In genomic region chr20:54306985-54307710, GRCh38 we compare ENCODE assay signal across 20 cellular contexts.
DNase-seq lines count a peak whose midpoint lies in the region; ATAC-seq, FAIRE-seq and TF ChIP-seq lines count a peak whose summit lies in the region.
"Had no signal": no experiment of that assay in that cellular context is flagged by ENCODE, and none has a peak within 500 bp of the region (broad histone marks: within the 10 kb centered on the region; RNA-seq: fewer than 3 reads in every experiment).

No MANE protein-coding gene starts in this region.

- H2BK15ac ChIP-seq in neuronal stem cell (ENCODE audit: low read length), result peak overlapping the region; percentile 46

- no peak overlapping the region for H3K27ac ChIP-seq in HepG2 (ENCODE audit: extremely low read length, insufficient read depth, low read length)
- H3K27ac ChIP-seq in right lobe of liver, result no peak overlapping the region
- H3K27ac ChIP-seq in neuronal stem cell (replicated peaks; ENCODE audit: low read length), result no peak overlapping the region

- no TSS peak for BruUV-seq in HepG2 (replicated peaks; lab: Mats Ljungman, UMichigan)

- H3K9me3 ChIP-seq in HepG2 (ENCODE audit: low read length), result no peaks in the 10 kb centered on the region
- H3K9me3 ChIP-seq in right lobe of liver, result no peaks in the 10 kb centered on the region
- no peaks in the 10 kb centered on the region for H3K9me3 ChIP-seq in neuronal stem cell (replicated peaks in 1 of 2; ENCODE audit: control insufficient read depth in 2 of 2, insufficient read depth in 1 of 2, low read depth in 1 of 2, low read length in 2 of 2)

- H2BK12ac ChIP-seq in neuronal stem cell (ENCODE audit: low read length), result no peak overlapping the region

- TF ChIP-seq EP300 in HepG2 (IDR thresholded peaks at IDR 0.05; ENCODE audit: low read depth in 2 of 2, low read length in 2 of 2), result no peak
- TF ChIP-seq EP300 in HepG2 (CRISPR knock-in tag; IDR thresholded peaks at IDR 0.05; ENCODE audit: borderline replicate concordance), result no peak

- H4K20me1 ChIP-seq in HepG2 (ENCODE audit: insufficient read depth, low read length), result no peaks in the 10 kb centered on the region

- H3K36me3 ChIP-seq in HepG2 (replicated peaks in 1 of 2; ENCODE audit: control insufficient read depth in 1 of 2, insufficient read depth in 2 of 2, low read length in 2 of 2) (no peaks in the 10 kb centered on the region), right lobe of liver (no peaks in the 10 kb centered on the region), neuronal stem cell (replicated peaks in 1 of 2; ENCODE audit: control insufficient read depth in 2 of 2, insufficient read depth in 2 of 2, low read length in 2 of 2) (no peaks in the 10 kb centered on the region)

- no peak overlapping the region for H3K4ac ChIP-seq in neuronal stem cell (ENCODE audit: low read length)

- H2AFZ ChIP-seq in HepG2 (ENCODE audit: low read length), result no peak overlapping the region
- H2AFZ ChIP-seq in neuronal stem cell (ENCODE audit: low read length), result no peak overlapping the region

- no peaks in the 10 kb centered on the region for H3K79me1 ChIP-seq in neuronal stem cell (ENCODE audit: low read depth, low read length)

- peak; percentile 27 to 38 for ATAC-seq in activated T-cell treated with anti-CD3 and anti-CD28 coated beads, Interleukin-2, amount 50 U/mL, for 4 hours
- ATAC-seq in HepG2 (no peak), right lobe of liver (no peak)
- peak; percentile 52 for ATAC-seq in activated T-helper 17 cell treated with anti-CD3 and anti-CD28 coated beads, Interleukin-2, amount 50 U/mL, for 72 hours (replicated peaks)

- H3K9me3 Mint-ChIP-seq in activated T-cell treated with anti-CD3 and anti-CD28 coated beads, Interleukin-2, amount 50 U/mL, for 4 hours, result no peaks in the 10 kb centered on the region
- no peaks in the 10 kb centered on the region for H3K9me3 Mint-ChIP-seq in activated T-helper 17 cell treated with anti-CD3 and anti-CD28 coated beads, Interleukin-2, amount 50 U/mL, for 72 hours

- no peak overlapping the region for H2AK5ac ChIP-seq in neuronal stem cell (ENCODE audit: low read depth, low read length)

- intact Hi-C loops in HepG2 (cut with micrococcal nuclease; ENCODE audit: unreplicated experiment) (no loop called here), right lobe of liver (cut with DNase I) (no loop called here)

- peaks cover 4% of the 10 kb centered on the region for H3K4me1 Mint-ChIP-seq in activated T-cell treated with anti-CD3 and anti-CD28 coated beads, Interleukin-2, amount 50 U/mL, for 4 hours (ENCODE audit: low read depth)
- peaks cover 7% of the 10 kb centered on the region for H3K4me1 Mint-ChIP-seq in activated T-helper 17 cell treated with anti-CD3 and anti-CD28 coated beads, Interleukin-2, amount 50 U/mL, for 72 hours
- H3K4me1 Mint-ChIP-seq: CD4-positive, alpha-beta memory T cell had no signal

- H3K4me1 ChIP-seq in HepG2 (ENCODE audit: insufficient read depth, low read length), result no peaks in the 10 kb centered on the region
- H3K4me1 ChIP-seq in right lobe of liver, result no peaks in the 10 kb centered on the region
- no peaks in the 10 kb centered on the region for H3K4me1 ChIP-seq in neuronal stem cell (ENCODE audit: control insufficient read depth in 2 of 2, insufficient read depth in 1 of 2, low read depth in 1 of 2, low read length in 2 of 2)

- DNase-seq in activated T-cell treated with anti-CD3 and anti-CD28 coated beads, Interleukin-2, amount 50 U/mL, for 4 hours, result no peak
- no peak for DNase-seq in activated T-cell treated with anti-CD3 and anti-CD28 coated beads, Interleukin-2, amount 50 U/mL, for 1 hour
- no peak for DNase-seq in HepG2 (ENCODE audit: low spot score)
- DNase-seq in right lobe of liver, result no peak
- DNase-seq in neuronal stem cell (ENCODE audit: low spot score), result no peak
- DNase-seq in NOMO-1 treated with DMSO at 0.1 percent for 48 hours (lab: John Stamatoyannopoulos, UW; ENCODE audit: unreplicated experiment), result no peak
- DNase-seq in NK-92 (lab: John Stamatoyannopoulos, UW; ENCODE audit: unreplicated experiment), result no peak
- DNase-seq: C1 segment of cervical spinal cord; Calu3; CD4-positive, alpha-beta memory T cell; COR-L47; DMS53; DMS79 treated with DMSO at 0.1 percent for 48 hours; GF-D8; GOT3; H7; HCEC 1CT had no signal

- H3K23ac ChIP-seq in neuronal stem cell (ENCODE audit: low read depth, low read length, poor library complexity), result no peak overlapping the region

- no peak overlapping the region for H3K4me2 ChIP-seq in HepG2 (ENCODE audit: low read depth, low read length)
- no peak overlapping the region for H3K4me2 ChIP-seq in neuronal stem cell (ENCODE audit: insufficient read depth, low read length, poor library complexity, severe bottlenecking)

- no peak overlapping the region for H3K4me3 Mint-ChIP-seq in activated T-cell treated with anti-CD3 and anti-CD28 coated beads, Interleukin-2, amount 50 U/mL, for 4 hours
- H3K4me3 Mint-ChIP-seq in activated T-helper 17 cell treated with anti-CD3 and anti-CD28 coated beads, Interleukin-2, amount 50 U/mL, for 72 hours, result no peak overlapping the region
- H3K4me3 Mint-ChIP-seq: CD4-positive, alpha-beta memory T cell had no signal

- CTCF ChIA-PET in HepG2 (lab: Yijun Ruan, JAX; ENCODE audit: low intra/inter-chr PET ratio, low total read pairs), result no interaction called here

- no peaks in the 10 kb centered on the region for H3K36me3 Mint-ChIP-seq in activated T-cell treated with anti-CD3 and anti-CD28 coated beads, Interleukin-2, amount 50 U/mL, for 4 hours (ENCODE audit: insufficient read depth)
- H3K36me3 Mint-ChIP-seq in activated T-helper 17 cell treated with anti-CD3 and anti-CD28 coated beads, Interleukin-2, amount 50 U/mL, for 72 hours (ENCODE audit: low read depth), result no peaks in the 10 kb centered on the region
- H3K36me3 Mint-ChIP-seq: CD4-positive, alpha-beta memory T cell had no signal

- H3K27ac Mint-ChIP-seq in activated T-helper 17 cell treated with anti-CD3 and anti-CD28 coated beads, Interleukin-2, amount 50 U/mL, for 72 hours, result no peak overlapping the region

- POLR2A ChIA-PET in HepG2 (lab: Yijun Ruan, JAX), result no interaction called here

- peaks cover 15% of the 10 kb centered on the region for H3K27me3 Mint-ChIP-seq in activated T-cell treated with anti-CD3 and anti-CD28 coated beads, Interleukin-2, amount 50 U/mL, for 4 hours (ENCODE audit: low read depth)
- peaks cover 33% of the 10 kb centered on the region for H3K27me3 Mint-ChIP-seq in activated T-helper 17 cell treated with anti-CD3 and anti-CD28 coated beads, Interleukin-2, amount 50 U/mL, for 72 hours

- no peak overlapping the region for H3K14ac ChIP-seq in neuronal stem cell (ENCODE audit: low read length)

- no peak overlapping the region for H3K9ac ChIP-seq in HepG2 (ENCODE audit: insufficient read depth, low read depth, low read length)
- no peak overlapping the region for H3K9ac ChIP-seq in neuronal stem cell (ENCODE audit: low read depth, low read length, poor library complexity)

- H2BK120ac ChIP-seq in neuronal stem cell (ENCODE audit: low read depth, low read length), result no peak overlapping the region

- FAIRE-seq in HepG2 (lab: Jason Lieb, UNC), result no peak
- FAIRE-seq: GM12891, GM18507 had no signal

- no peak for TF ChIP-seq RAD21 in HepG2 (CRISPR knock-in tag; IDR thresholded peaks at IDR 0.05)

- H3K27me3 ChIP-seq in HepG2 (ENCODE audit: control insufficient read depth in 1 of 2, insufficient read depth in 2 of 2, low read length in 2 of 2) (no peaks in the 10 kb centered on the region), right lobe of liver (no peaks in the 10 kb centered on the region), neuronal stem cell (ENCODE audit: control insufficient read depth in 3 of 3, insufficient read depth in 3 of 3, low read depth in 1 of 3, low read length in 3 of 3) (no peaks in the 10 kb centered on the region)

- no peak overlapping the region for H4K91ac ChIP-seq in neuronal stem cell (ENCODE audit: low read depth, low read length, poor library complexity)

- no peak overlapping the region for H4K8ac ChIP-seq in neuronal stem cell (ENCODE audit: low read depth, low read length)

- no peaks in the 10 kb centered on the region for H3K79me2 ChIP-seq in HepG2 (ENCODE audit: insufficient read depth, low read length)

- H3K18ac ChIP-seq in neuronal stem cell (ENCODE audit: low read length), result no peak overlapping the region

- in situ Hi-C loops in HepG2 (cut with HindIII; ENCODE audit: extremely low pct_ligation_motif_present, low pct_unique_long_range_greater_than_20kb), result no loop called here

- no peak overlapping the region for H3K4me3 ChIP-seq in HepG2 (replicated peaks in 1 of 3; ENCODE audit: insufficient read depth in 1 of 3, low read depth in 2 of 3, low read length in 3 of 3)
- H3K4me3 ChIP-seq in right lobe of liver, result no peak overlapping the region
- H3K4me3 ChIP-seq in neuronal stem cell (ENCODE audit: low read length in 2 of 2), result no peak overlapping the region

- TF ChIP-seq CTCF in HepG2 (CRISPR knock-in tag; IDR thresholded peaks at IDR 0.05) (no peak), right lobe of liver (IDR thresholded peaks at IDR 0.05) (no peak)

- WGBS in HepG2 (ENCODE audit: low lambda C conversion rate), result 7% methylated on average over 6 of the region's 6 CpGs
- WGBS in right lobe of liver (ENCODE audit: insufficient coverage, low coverage, low lambda C conversion rate, missing lambda C conversion rate), result 47% methylated on average over 5 of the region's 6 CpGs
- no CpG with 5 or more reads among the region's 6 CpGs for WGBS in neuronal stem cell (ENCODE audit: extremely low coverage in 2 of 2, insufficient read length in 2 of 2, insufficient replicate concordance in 1 of 2), 2 donors

- H2BK5ac ChIP-seq in neuronal stem cell (ENCODE audit: low read length), result no peak overlapping the region

- no peak for TF ChIP-seq POLR2A in HepG2 (IDR thresholded peaks at IDR 0.05; ENCODE audit: insufficient read depth in 1 of 2, low read depth in 2 of 2, low read length in 2 of 2)
- no peak for TF ChIP-seq POLR2A in right lobe of liver (IDR thresholded peaks at IDR 0.05)

TF ChIP-seq in HepG2, 621 proteins besides CTCF, POLR2A, EP300 and RAD21:
- TF ChIP-seq MAFF (IDR thresholded peaks at IDR 0.05; ENCODE audit: low read depth, low read length), result 0 out of 2 replicates have a peak, but pooled peaks have one; percentile 8
- TF ChIP-seq ZBTB3 (CRISPR knock-in tag; IDR thresholded peaks at IDR 0.05; ENCODE audit: borderline replicate concordance, low read depth), result no peak
- TF ChIP-seq GLI4 (CRISPR knock-in tag; IDR thresholded peaks at IDR 0.05; ENCODE audit: borderline replicate concordance), result no peak

Comparison
In these comparisons a context has a peak if more than half of its experiments do, and no peak if none do; other contexts are left out.
1. ATAC-seq: peak in activated T-cell treated with anti-CD3 and anti-CD28 coated beads, Interleukin-2, amount 50 U/mL, for 4 hours (2 of 2) and activated T-helper 17 cell treated with anti-CD3 and anti-CD28 coated beads, Interleukin-2, amount 50 U/mL, for 72 hours (single experiment); none in HepG2 (single experiment) and right lobe of liver (0 of 4).